ENCODE assay signal across 7 cellular contexts in the genomic region with DNA sequence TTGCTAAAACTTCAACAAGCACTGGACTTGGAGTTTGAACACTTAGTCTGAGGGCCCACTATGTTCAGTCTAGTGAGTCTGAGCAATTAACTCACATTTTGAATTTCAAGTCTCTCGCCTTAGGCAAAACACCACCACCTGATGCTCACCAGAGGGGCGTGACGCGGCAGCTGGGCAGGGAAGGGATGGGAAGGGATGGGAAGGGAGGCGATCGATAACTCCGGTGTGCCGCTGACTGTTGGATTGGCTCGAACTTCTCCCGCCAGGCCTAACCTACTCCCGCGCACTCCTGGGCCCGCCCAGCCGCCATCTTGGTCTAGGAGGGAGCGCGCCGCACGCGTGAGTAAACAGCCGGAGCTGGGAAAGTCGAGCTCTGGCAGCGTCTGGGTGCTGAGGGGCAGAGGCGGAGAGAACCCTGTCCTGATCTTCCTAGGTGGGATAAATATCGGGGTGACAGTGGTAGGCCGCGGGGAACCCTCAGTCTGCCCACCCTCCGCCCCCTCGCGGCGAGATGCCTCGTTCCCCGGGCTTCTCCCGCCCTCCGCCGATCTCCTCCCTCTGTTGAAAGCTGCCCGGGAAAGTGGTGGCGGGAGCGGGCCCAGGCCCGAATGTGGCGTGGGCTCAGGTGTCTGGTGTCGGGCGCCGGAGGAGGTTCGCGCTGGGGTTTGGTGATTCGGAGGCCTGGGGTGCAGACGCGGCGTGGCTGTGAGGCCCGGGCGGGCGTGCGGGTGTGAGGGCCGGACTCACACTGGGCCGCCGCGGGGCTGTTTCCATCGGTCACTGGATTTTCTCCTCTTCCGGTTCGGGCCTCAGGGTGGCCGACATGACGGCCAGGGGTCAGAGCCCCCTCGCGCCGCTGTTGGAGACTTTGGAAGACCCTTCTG. TPM values are rescaled to one million over a fixed set of nuclear protein-coding genes. Genes with fewer than 3 reads are reported as not detected.
DNase-seq lines count a peak whose midpoint lies in the region; ATAC-seq and TF ChIP-seq lines count a peak whose summit lies in the region.

A gene with protein sequence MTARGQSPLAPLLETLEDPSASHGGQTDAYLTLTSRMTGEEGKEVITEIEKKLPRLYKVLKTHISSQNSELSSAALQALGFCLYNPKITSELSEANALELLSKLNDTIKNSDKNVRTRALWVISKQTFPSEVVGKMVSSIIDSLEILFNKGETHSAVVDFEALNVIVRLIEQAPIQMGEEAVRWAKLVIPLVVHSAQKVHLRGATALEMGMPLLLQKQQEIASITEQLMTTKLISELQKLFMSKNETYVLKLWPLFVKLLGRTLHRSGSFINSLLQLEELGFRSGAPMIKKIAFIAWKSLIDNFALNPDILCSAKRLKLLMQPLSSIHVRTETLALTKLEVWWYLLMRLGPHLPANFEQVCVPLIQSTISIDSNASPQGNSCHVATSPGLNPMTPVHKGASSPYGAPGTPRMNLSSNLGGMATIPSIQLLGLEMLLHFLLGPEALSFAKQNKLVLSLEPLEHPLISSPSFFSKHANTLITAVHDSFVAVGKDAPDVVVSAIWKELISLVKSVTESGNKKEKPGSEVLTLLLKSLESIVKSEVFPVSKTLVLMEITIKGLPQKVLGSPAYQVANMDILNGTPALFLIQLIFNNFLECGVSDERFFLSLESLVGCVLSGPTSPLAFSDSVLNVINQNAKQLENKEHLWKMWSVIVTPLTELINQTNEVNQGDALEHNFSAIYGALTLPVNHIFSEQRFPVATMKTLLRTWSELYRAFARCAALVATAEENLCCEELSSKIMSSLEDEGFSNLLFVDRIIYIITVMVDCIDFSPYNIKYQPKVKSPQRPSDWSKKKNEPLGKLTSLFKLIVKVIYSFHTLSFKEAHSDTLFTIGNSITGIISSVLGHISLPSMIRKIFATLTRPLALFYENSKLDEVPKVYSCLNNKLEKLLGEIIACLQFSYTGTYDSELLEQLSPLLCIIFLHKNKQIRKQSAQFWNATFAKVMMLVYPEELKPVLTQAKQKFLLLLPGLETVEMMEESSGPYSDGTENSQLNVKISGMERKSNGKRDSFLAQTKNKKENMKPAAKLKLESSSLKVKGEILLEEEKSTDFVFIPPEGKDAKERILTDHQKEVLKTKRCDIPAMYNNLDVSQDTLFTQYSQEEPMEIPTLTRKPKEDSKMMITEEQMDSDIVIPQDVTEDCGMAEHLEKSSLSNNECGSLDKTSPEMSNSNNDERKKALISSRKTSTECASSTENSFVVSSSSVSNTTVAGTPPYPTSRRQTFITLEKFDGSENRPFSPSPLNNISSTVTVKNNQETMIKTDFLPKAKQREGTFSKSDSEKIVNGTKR (N-terminal part only) (plus strand): TSS at position 302 of the 884 bp plus-strand sequence. CDS start 522 bp downstream, at position 824.

- peak within 1 kb of the TSS; percentile 92 for H3K4me3 Mint-ChIP-seq in T-helper 2 cell treated with Interferon-gamma antibody and Interleukin-4, amounts not matched to agents 5 μg/mL and 100 μg/mL, for 36 hours

- ATAC-seq in GM18502 (IDR thresholded peaks at IDR 0.05; ENCODE audit: poor library complexity, unreplicated experiment) (peak; percentile 94), HG02943 (IDR thresholded peaks at IDR 0.05; ENCODE audit: low read depth, unreplicated experiment) (peak; percentile 95)

- no peaks in the 10 kb centered on the region for H3K27me3 ChIP-seq in ascending aorta

- H3K4me1 Mint-ChIP-seq in T-helper 2 cell treated with Interferon-gamma antibody and Interleukin-4, amounts not matched to agents 5 μg/mL and 100 μg/mL, for 36 hours (ENCODE audit: low read depth) = peaks cover 14% of the 10 kb centered on the region

- peak; percentile 54 to 81 (median 55) for TF ChIP-seq CTCF in ascending aorta (IDR thresholded peaks at IDR 0.05)

- peak within 1 kb of the TSS; percentile 85 to 91 for H3K27ac ChIP-seq in ascending aorta

- DNase-seq in NCI-H187 (lab: John Stamatoyannopoulos, UW) (peak; percentile 36 to 77), ascending aorta (ENCODE audit: low spot score in 2 of 2) (peak; percentile 47 to 93), hepatic stellate cell (ENCODE audit: low spot score) (peak; percentile 88), renal cortical epithelial cell (ENCODE audit: low read depth) (peak; percentile 79)
- DNase-seq in T-helper 2 cell treated with Interferon-gamma antibody and Interleukin-4, amounts not matched to agents 5 μg/mL and 100 μg/mL, for 36 hours (ENCODE audit: low spot score) = peak; percentile 77

- H3K9me3 Mint-ChIP-seq in T-helper 2 cell treated with Interferon-gamma antibody and Interleukin-4, amounts not matched to agents 5 μg/mL and 100 μg/mL, for 36 hours = no peaks in the 10 kb centered on the region

- intact Hi-C loops in ascending aorta (cut with DNase I) = loop anchor here (1.0 to 10.0 kb wide), 3 partner anchors 119 to 1825 kb away; a partner anchor contains a TSS

- peak within 1 kb of the TSS; percentile 78 to 81 for H3K4me3 ChIP-seq in ascending aorta

- H3K27ac Mint-ChIP-seq in T-helper 2 cell treated with Interferon-gamma antibody and Interleukin-4, amounts not matched to agents 5 μg/mL and 100 μg/mL, for 36 hours = peak within 1 kb of the TSS; percentile 89

- H3K27me3 Mint-ChIP-seq in T-helper 2 cell treated with Interferon-gamma antibody and Interleukin-4, amounts not matched to agents 5 μg/mL and 100 μg/mL, for 36 hours (ENCODE audit: low read depth) = peaks cover 5% of the 10 kb centered on the region

- H3K36me3 ChIP-seq in ascending aorta = peaks cover 2 to 14% of the 10 kb centered on the region in 2 donors

- peaks cover 0 to 10% of the 10 kb centered on the region in 2 donors for H3K4me1 ChIP-seq in ascending aorta

- H3K9me3 ChIP-seq in ascending aorta = no peaks in the 10 kb centered on the region

- H3K36me3 Mint-ChIP-seq in T-helper 2 cell treated with Interferon-gamma antibody and Interleukin-4, amounts not matched to agents 5 μg/mL and 100 μg/mL, for 36 hours (ENCODE audit: low read depth) = peaks cover 27% of the 10 kb centered on the region

RNA-seq across cellular contexts. Expression of the gene that starts here (rescaled TPM):
- total RNA-seq in ascending aorta (10.7 TPM), renal cortical epithelial cell (36.5 and 41.8 TPM in 2 replicates)

Comparison
In these comparisons a context has a peak if more than half of its experiments do, and no peak if none do; other contexts are left out.
1. Peak in every context shown above with its lines: DNase-seq, ATAC-seq, H3K4me3 ChIP-seq and H3K27ac ChIP-seq.